In the genomic region with DNA sequence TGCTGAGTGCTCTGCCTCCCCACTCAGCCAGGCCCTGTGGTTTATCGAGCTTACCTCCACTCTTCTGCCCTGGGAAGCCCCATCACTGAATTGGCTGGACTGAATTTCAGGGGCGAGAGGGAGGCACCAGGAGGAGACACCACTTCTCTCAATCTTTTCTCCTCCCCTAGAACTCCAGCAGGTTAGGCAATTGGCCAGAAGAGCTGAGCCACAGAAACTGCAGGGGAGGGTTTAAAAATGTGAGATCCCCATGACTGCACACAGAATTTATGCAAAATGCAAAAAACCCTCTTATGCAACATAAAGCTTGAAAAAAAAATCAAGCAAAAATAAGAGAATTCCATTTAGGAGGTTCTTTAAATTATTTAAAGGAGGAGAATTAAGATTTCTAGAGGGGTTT, we compare ENCODE assay signal across 13 cellular contexts. TPM values are rescaled to one million over a fixed set of nuclear protein-coding genes. Genes with fewer than 3 reads are reported as not detected.
DNase-seq lines count a peak whose midpoint lies in the region; ATAC-seq and TF ChIP-seq lines count a peak whose summit lies in the region.
"Had no signal": no experiment of that assay in that cellular context is flagged by ENCODE, and none has a peak within 500 bp of the region (broad histone marks: within the 10 kb centered on the region; RNA-seq: fewer than 3 reads in every experiment).

No MANE protein-coding gene starts in this region.

- H3K9me3 ChIP-seq in smooth muscle cell (replicated peaks; ENCODE audit: low read depth) = no peaks in the 10 kb centered on the region
- H3K9me3 ChIP-seq: thyroid gland had no signal

- no peaks in the 10 kb centered on the region for H3K79me2 ChIP-seq in ACC112 (ENCODE audit: control insufficient read depth, insufficient read depth, low read length, unreplicated experiment)
- H3K79me2 ChIP-seq in smooth muscle cell (ENCODE audit: low read depth) = no peaks in the 10 kb centered on the region

- H3K4me3 ChIP-seq in ACC112 (ENCODE audit: low read depth, low read length) = no peak overlapping the region
- no peak overlapping the region for H3K4me3 ChIP-seq in fibroblast of mammary gland (ENCODE audit: control insufficient read depth, low read depth, low read length)
- H3K4me3 ChIP-seq in smooth muscle cell = no peak overlapping the region
- H3K4me3 ChIP-seq: thyroid gland had no signal

- peak; percentile 57 for DNase-seq in MV-4-11 (lab: John Stamatoyannopoulos, UW)
- DNase-seq in fibroblast of mammary gland (ENCODE audit: low read depth) = peak; percentile 73
- no peak for DNase-seq in NCI-H345 (lab: John Stamatoyannopoulos, UW)
- no peak for DNase-seq in stimulated activated naive CD4-positive, alpha-beta T cell (lab: John Stamatoyannopoulos, UW)
- no peak for DNase-seq in smooth muscle cell (lab: John Stamatoyannopoulos, UW; ENCODE audit: unreplicated experiment)
- DNase-seq: activated CD4-positive, alpha-beta T cell treated with anti-CD3 and anti-CD28 coated beads for 1 hour; DMS79 treated with DMSO at 0.1 percent for 48 hours; left ventricle myocardium superior; NCI-H510A; thyroid gland had no signal

- no peak overlapping the region for H3K4me2 ChIP-seq in smooth muscle cell

- H3K27ac ChIP-seq in ACC112 (ENCODE audit: low read depth, low read length) (peak overlapping the region; percentile 86), smooth muscle cell (ENCODE audit: low read depth) (no peak overlapping the region)
- H3K27ac ChIP-seq: thyroid gland had no signal

- TF ChIP-seq CTCF in fibroblast of mammary gland (conservative IDR thresholded peaks at IDR 0.05; ENCODE audit: control insufficient read depth, insufficient read depth, low read depth, low read length) = no peak
- no peak for TF ChIP-seq CTCF in smooth muscle cell (IDR thresholded peaks at IDR 0.05; ENCODE audit: borderline replicate concordance, insufficient read depth, poor library complexity, severe bottlenecking)

- H3K36me3 ChIP-seq in ACC112 (ENCODE audit: insufficient read depth, low read length) = peaks cover 53% of the 10 kb centered on the region
- peaks cover 30% of the 10 kb centered on the region for H3K36me3 ChIP-seq in smooth muscle cell (ENCODE audit: low read depth)

- H2AFZ ChIP-seq in ACC112 (ENCODE audit: low read length, unreplicated experiment) (no peak overlapping the region), smooth muscle cell (ENCODE audit: low read depth) (no peak overlapping the region)

- peaks cover 47% of the 10 kb centered on the region for H3K4me1 ChIP-seq in ACC112 (ENCODE audit: control insufficient read depth, insufficient read depth, low read length, unreplicated experiment)
- peaks cover 4% of the 10 kb centered on the region for H3K4me1 ChIP-seq in smooth muscle cell (ENCODE audit: low read depth)
- H3K4me1 ChIP-seq: thyroid gland had no signal

- peak; percentile 45 for ATAC-seq in GM18867 (IDR thresholded peaks at IDR 0.05; ENCODE audit: unreplicated experiment)
- no peak for ATAC-seq in GM18517 (IDR thresholded peaks at IDR 0.05; ENCODE audit: unreplicated experiment)
- ATAC-seq: left ventricle myocardium superior had no signal

- H4K20me1 ChIP-seq in smooth muscle cell (ENCODE audit: low read depth) = peaks cover 4% of the 10 kb centered on the region

- 90% methylated on average over 2 of the region's 2 CpGs for WGBS in smooth muscle cell (ENCODE audit: low lambda C conversion rate)

- no peaks in the 10 kb centered on the region for H3F3A ChIP-seq in smooth muscle cell (ENCODE audit: low read depth)

- no peak overlapping the region for H3K9ac ChIP-seq in smooth muscle cell (ENCODE audit: low read depth)

- no peaks in the 10 kb centered on the region for H3K27me3 ChIP-seq in ACC112 (ENCODE audit: insufficient read depth, low read length)
- no peaks in the 10 kb centered on the region for H3K27me3 ChIP-seq in smooth muscle cell (ENCODE audit: low read depth)
- H3K27me3 ChIP-seq: thyroid gland had no signal

RNA-seq across cellular contexts. Expression of a gene that starts 29.9 kb away (rescaled TPM):
- total RNA-seq in smooth muscle cell = 35.7 and 43.9 TPM in 2 replicates
- polyA plus RNA-seq in smooth muscle cell = 14.9 and 16.0 TPM in 2 replicates

RNA-seq across cellular contexts. Expression of a gene that starts 42.0 kb away (rescaled TPM):
- total RNA-seq in smooth muscle cell = 36.8 and 38.9 TPM in 2 replicates
- polyA plus RNA-seq in smooth muscle cell = 19.8 and 25.3 TPM in 2 replicates

Comparison
In these comparisons a context has a peak if more than half of its experiments do, and no peak if none do; other contexts are left out.
1. DNase-seq: peak in MV-4-11 (single experiment) and fibroblast of mammary gland (single experiment); none in NCI-H345 (single experiment), stimulated activated naive CD4-positive, alpha-beta T cell (0 of 6) and smooth muscle cell (single experiment).